11 cellular contexts compared by ENCODE assay signal in the genomic region with DNA sequence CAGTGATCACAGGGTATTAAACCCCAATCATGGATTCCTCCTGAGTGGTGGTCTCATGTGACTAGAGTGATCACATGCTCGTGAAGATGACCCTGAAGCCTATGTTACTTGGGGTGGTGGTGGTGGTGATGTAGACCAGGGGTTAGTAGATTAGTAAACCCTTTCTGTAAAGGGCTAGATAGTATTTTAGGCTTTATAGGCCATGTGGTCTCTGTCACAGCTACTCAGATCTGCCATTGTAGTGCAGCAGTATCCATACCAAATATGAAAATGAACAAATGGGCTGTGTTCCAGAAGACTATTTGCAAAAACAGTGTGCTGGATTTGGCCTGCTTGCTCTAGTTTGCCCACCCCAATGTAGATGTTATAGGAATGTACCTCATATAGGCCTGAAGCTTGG.
"Had no signal": no experiment of that assay in that cellular context is flagged by ENCODE, and none has a peak within 500 bp of the region (broad histone marks: within the 10 kb centered on the region; RNA-seq: fewer than 3 reads in every experiment).

No MANE protein-coding gene starts in this region.

- H3K27ac Mint-ChIP-seq: activated CD8-positive, alpha-beta T cell treated with anti-CD3 and anti-CD28 coated beads for 36 hours; nephron progenitor cell had no signal

- H3K9me3 ChIP-seq: heart left ventricle, sigmoid colon, testis, uterus had no signal

- H3K9me3 Mint-ChIP-seq: nephron progenitor cell had no signal

- H3K27me3 Mint-ChIP-seq: activated CD8-positive, alpha-beta T cell treated with anti-CD3 and anti-CD28 coated beads for 36 hours had no signal

- H3K27ac ChIP-seq: heart left ventricle, testis, uterus had no signal

- H3K4me3 ChIP-seq: heart left ventricle, sigmoid colon, testis, uterus had no signal

- H3K36me3 ChIP-seq: heart left ventricle, sigmoid colon, uterus had no signal

- ATAC-seq: activated CD8-positive, alpha-beta T cell treated with anti-CD3 and anti-CD28 coated beads for 36 hours; left lobe of liver; stimulated activated naive CD8-positive, alpha-beta T cell treated with anti-CD3 and anti-CD28 coated beads, Interleukin-15, Interleukin-2, amounts not matched to agents 100 U/mL and 50 U/mL, for 24 hours had no signal

- DNase-seq: activated CD8-positive, alpha-beta memory T cell treated with anti-CD3 and anti-CD28 coated beads, Interleukin-2, amount 50 U/mL, for 4 hours; activated CD8-positive, alpha-beta T cell treated with anti-CD3 and anti-CD28 coated beads for 36 hours; activated effector memory CD4-positive, alpha-beta T cell treated with Interleukin-2 at 50 U/mL for 16 hours; heart left ventricle; nephron progenitor cell; sigmoid colon; stimulated activated CD4-positive, alpha-beta T cell treated with anti-CD3 and anti-CD28 coated beads, Interleukin-2, amount 100 ng/mL, for 48 hours; stimulated activated naive CD8-positive, alpha-beta T cell treated with anti-CD3 and anti-CD28 coated beads, Interleukin-15, Interleukin-2, amounts not matched to agents 100 U/mL and 50 U/mL, for 24 hours; testis; uterus had no signal

- H3K27me3 ChIP-seq: heart left ventricle, sigmoid colon, testis, uterus had no signal

- H3K4me3 Mint-ChIP-seq: activated CD8-positive, alpha-beta T cell treated with anti-CD3 and anti-CD28 coated beads for 36 hours; nephron progenitor cell had no signal

- H3K4me1 ChIP-seq: testis, uterus had no signal
